In genomic region chr16:19169081-19169639, GRCh38 we compare ENCODE assay signal across 1 cellular context.
TF ChIP-seq lines count a peak whose summit lies in the region.

No MANE protein-coding gene starts in this region.

TF ChIP-seq in HepG2, 621 proteins besides CTCF, POLR2A, EP300 and RAD21:
- no peak for TF ChIP-seq GMEB2 (CRISPR knock-in tag; IDR thresholded peaks at IDR 0.05; ENCODE audit: low read depth)
- no peak for TF ChIP-seq SMAD9 (CRISPR knock-in tag; IDR thresholded peaks at IDR 0.05)
- TF ChIP-seq ZNF577 (CRISPR knock-in tag; IDR thresholded peaks at IDR 0.05; ENCODE audit: borderline replicate concordance, low read depth) = no peak
- no peak for TF ChIP-seq FOXA3 (CRISPR knock-in tag; IDR thresholded peaks at IDR 0.05)
- no peak for TF ChIP-seq STAT6 (CRISPR knock-in tag; IDR thresholded peaks at IDR 0.05; ENCODE audit: borderline replicate concordance)
- no peak for TF ChIP-seq SAFB2 (CRISPR knock-in tag; IDR thresholded peaks at IDR 0.05; ENCODE audit: borderline replicate concordance, low read depth)
- TF ChIP-seq ZNF891 (CRISPR knock-in tag; IDR thresholded peaks at IDR 0.05) = no peak
- TF ChIP-seq HHEX (CRISPR knock-in tag; IDR thresholded peaks at IDR 0.05) = no peak
- no peak for TF ChIP-seq ZNF382 (CRISPR knock-in tag; IDR thresholded peaks at IDR 0.05; ENCODE audit: borderline replicate concordance)
- no peak for TF ChIP-seq SOX6 (IDR thresholded peaks at IDR 0.05)
- TF ChIP-seq SOX6 (CRISPR knock-in tag; IDR thresholded peaks at IDR 0.05) = no peak
- TF ChIP-seq AFF4 (CRISPR knock-in tag; IDR thresholded peaks at IDR 0.05) = no peak
- TF ChIP-seq SSRP1 (CRISPR knock-in tag; IDR thresholded peaks at IDR 0.05) = no peak
- no peak for TF ChIP-seq HNF1A (IDR thresholded peaks at IDR 0.05; ENCODE audit: low read depth)
- TF ChIP-seq HNF1A (CRISPR knock-in tag; IDR thresholded peaks at IDR 0.05; ENCODE audit: borderline replicate concordance) = no peak
